25 cellular contexts compared by ENCODE assay signal in the genomic region with DNA sequence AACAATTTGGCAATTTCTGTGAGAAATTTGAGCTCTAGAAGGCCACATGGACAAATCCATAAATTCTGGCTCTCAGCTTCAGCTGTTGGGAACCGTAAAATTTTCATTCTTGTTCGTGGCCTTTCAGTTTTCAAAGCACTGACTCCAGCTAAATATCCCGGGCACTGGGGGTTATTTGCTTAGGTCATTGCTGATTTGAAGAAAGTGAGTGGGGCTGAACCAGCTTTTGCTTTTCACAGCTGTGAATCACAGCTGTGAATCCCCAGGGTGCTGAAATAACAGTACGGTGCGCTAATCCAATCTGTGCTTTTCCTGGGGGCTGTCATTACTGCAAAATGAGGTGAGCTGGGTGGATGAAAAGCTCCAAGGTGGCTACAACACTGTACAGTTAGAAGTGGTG. TPM values are rescaled to one million over a fixed set of nuclear protein-coding genes. Genes with fewer than 3 reads are reported as not detected.
DNase-seq lines count a peak whose midpoint lies in the region; ATAC-seq, FAIRE-seq and TF ChIP-seq lines count a peak whose summit lies in the region.
"Had no signal": no experiment of that assay in that cellular context is flagged by ENCODE, and none has a peak within 500 bp of the region (broad histone marks: within the 10 kb centered on the region; RNA-seq: fewer than 3 reads in every experiment).

No MANE protein-coding gene starts in this region.

- H3F3A ChIP-seq in GM23248 (ENCODE audit: insufficient read depth), result peaks cover 17% of the 10 kb centered on the region; the same call in 1 of the 2 replicates

- TF ChIP-seq CTCF in osteocyte (IDR thresholded peaks at IDR 0.05) (no peak), kidney (IDR thresholded peaks at IDR 0.05; ENCODE audit: borderline replicate concordance, extremely low read depth, insufficient read depth) (no peak)
- TF ChIP-seq CTCF in activated CD8-positive, alpha-beta T cell treated with anti-CD3 and anti-CD28 coated beads for 36 hours (IDR thresholded peaks at IDR 0.05), result no peak

- no peaks in the 10 kb centered on the region for H3K9me2 ChIP-seq in GM23248 (ENCODE audit: insufficient read depth)

- H3K27me3 Mint-ChIP-seq in osteocyte (ENCODE audit: unreplicated experiment), result peaks cover 14% of the 10 kb centered on the region
- H3K27me3 Mint-ChIP-seq in activated CD8-positive, alpha-beta T cell treated with anti-CD3 and anti-CD28 coated beads for 36 hours, result peaks cover 3% of the 10 kb centered on the region

- H3K9ac ChIP-seq in GM23248 (no peak overlapping the region), kidney (ENCODE audit: low read length in 2 of 2) (no peak overlapping the region)

- CTCF ChIA-PET in activated CD8-positive, alpha-beta T cell treated with anti-CD3 and anti-CD28 coated beads for 36 hours (lab: Charles Lee), result interaction anchor here (1.8 kb wide), 1 partner anchor 29 kb away, joined by 7 read pairs; no protein-coding TSS in a partner anchor

- no peak overlapping the region for H3K4me2 ChIP-seq in GM23248 (ENCODE audit: unreplicated experiment)
- H3K4me2 ChIP-seq: smooth muscle cell had no signal

- ATAC-seq in activated CD8-positive, alpha-beta T cell treated with anti-CD3 and anti-CD28 coated beads for 36 hours, result no peak
- no peak for ATAC-seq in HG03520 (IDR thresholded peaks at IDR 0.05; ENCODE audit: unreplicated experiment)
- ATAC-seq: activated naive CD4-positive, alpha-beta T cell treated with anti-CD3 and anti-CD28 coated beads, Interleukin-2, amount 50 U/mL, for 72 hours; activated T-cell treated with anti-CD3 and anti-CD28 coated beads, Interleukin-2, amount 50 U/mL, for 4 hours; pancreas; T-cell had no signal

- POLR2A ChIA-PET in activated CD8-positive, alpha-beta T cell treated with anti-CD3 and anti-CD28 coated beads for 36 hours (lab: Charles Lee), result no interaction called here

- peak overlapping the region; percentile 67 for H3K27ac Mint-ChIP-seq in osteocyte (ENCODE audit: unreplicated experiment)
- no peak overlapping the region for H3K27ac Mint-ChIP-seq in activated CD8-positive, alpha-beta T cell treated with anti-CD3 and anti-CD28 coated beads for 36 hours
- H3K27ac Mint-ChIP-seq: activated CD4-positive, alpha-beta memory T cell treated with anti-CD3 and anti-CD28 coated beads, Interleukin-2, amount 10 ng/mL, durations not matched to agents 7 days and 5 days; activated naive CD4-positive, alpha-beta T cell treated with anti-CD3 and anti-CD28 coated beads, Interleukin-2, amount 50 U/mL, for 72 hours; T-cell; WTC11 had no signal

- DNase-seq in GM23248 (peak; percentile 53), SJCRH30 (peak; percentile 85 to 94), fibroblast of peridontal ligament (ENCODE audit: extremely low read depth) (peak; percentile 48), osteocyte (ENCODE audit: extremely low spot score, unreplicated experiment) (no peak), kidney (no peak), HuH-7 (ENCODE audit: low spot score) (no peak)
- DNase-seq in activated CD8-positive, alpha-beta T cell treated with anti-CD3 and anti-CD28 coated beads for 36 hours, result no peak
- DNase-seq: activated CD4-positive, alpha-beta memory T cell treated with anti-CD3 and anti-CD28 coated beads, Interleukin-2, amount 10 ng/mL, durations not matched to agents 7 days and 5 days; activated T-cell treated with anti-CD3 and anti-CD28 coated beads, Interleukin-2, amount 50 U/mL, for 4 hours; AML-193; Caco-2; hippocampal formation; left cardiac atrium; MM.1S; NK-92 treated with Interleukin-12 subunit alpha and Interleukin-12 subunit beta, amount 100 ng/mL, for 24 hours; pancreas; T-cell; testis had no signal

- H3K27ac ChIP-seq in GM23248, result no peak overlapping the region
- H3K27ac ChIP-seq in SJCRH30, result peak overlapping the region; percentile 91
- H3K27ac ChIP-seq in kidney (ENCODE audit: low read depth in 2 of 2, low read length in 2 of 2), result no peak overlapping the region
- H3K27ac ChIP-seq: pancreas, testis had no signal

- H3K4me3 ChIP-seq in GM23248 (no peak overlapping the region), SJCRH30 (peak overlapping the region; percentile 10), kidney (ENCODE audit: low read length in 2 of 2) (no peak overlapping the region)
- H3K4me3 ChIP-seq: pancreas, smooth muscle cell, testis had no signal

- H3K4me1 ChIP-seq in GM23248 (ENCODE audit: insufficient read depth) (peaks cover 15% of the 10 kb centered on the region), SJCRH30 (peaks cover 29% of the 10 kb centered on the region), kidney (ENCODE audit: control insufficient read depth in 1 of 2, insufficient read depth in 1 of 2, low read depth in 1 of 2, low read length in 2 of 2) (peaks cover 0 to 4% of the 10 kb centered on the region in 2 donors)
- H3K4me1 ChIP-seq: Caco-2, pancreas, testis had no signal

- H4K20me1 ChIP-seq in GM23248 (ENCODE audit: insufficient read depth), result no peaks in the 10 kb centered on the region

- H3K36me3 Mint-ChIP-seq in osteocyte (ENCODE audit: unreplicated experiment), result no peaks in the 10 kb centered on the region
- H3K36me3 Mint-ChIP-seq in activated CD8-positive, alpha-beta T cell treated with anti-CD3 and anti-CD28 coated beads for 36 hours (ENCODE audit: low read depth), result no peaks in the 10 kb centered on the region
- H3K36me3 Mint-ChIP-seq: activated naive CD4-positive, alpha-beta T cell treated with anti-CD3 and anti-CD28 coated beads, Interleukin-2, amount 50 U/mL, for 72 hours; T-cell had no signal

- H3K79me2 ChIP-seq in GM23248 (ENCODE audit: insufficient read depth), result no peaks in the 10 kb centered on the region

- no peak for FAIRE-seq in kidney (lab: Jason Lieb, UNC)
- FAIRE-seq: GM12891, pancreas had no signal

- in situ Hi-C loops in GM23248 (cut with MboI), result no loop called here

- intact Hi-C loops in kidney (cut with DNase I), result no loop called here
- intact Hi-C loops in activated CD8-positive, alpha-beta T cell treated with anti-CD3 and anti-CD28 coated beads for 36 hours (cut with micrococcal nuclease), result no loop called here

- 32 to 40% methylated on average over 5 of the region's 5 CpGs for WGBS in GM23248 (ENCODE audit: low coverage in 1 of 2, low lambda C conversion rate in 2 of 2, missing lambda C conversion rate in 2 of 2), 2 experiments

- H3K9me3 ChIP-seq in GM23248 (ENCODE audit: low read depth) (no peaks in the 10 kb centered on the region), SJCRH30 (replicated peaks) (no peaks in the 10 kb centered on the region), kidney (ENCODE audit: control insufficient read depth in 1 of 2, low read length in 2 of 2) (no peaks in the 10 kb centered on the region)
- H3K9me3 ChIP-seq: Caco-2, pancreas, testis had no signal

- peaks cover 17% of the 10 kb centered on the region for H3K4me1 Mint-ChIP-seq in osteocyte (ENCODE audit: unreplicated experiment)
- H3K4me1 Mint-ChIP-seq in activated CD8-positive, alpha-beta T cell treated with anti-CD3 and anti-CD28 coated beads for 36 hours (ENCODE audit: low read depth), result no peaks in the 10 kb centered on the region
- H3K4me1 Mint-ChIP-seq: activated CD4-positive, alpha-beta memory T cell treated with anti-CD3 and anti-CD28 coated beads, Interleukin-2, amount 10 ng/mL, durations not matched to agents 7 days and 5 days; T-cell had no signal

- H3K27me3 ChIP-seq in GM23248 (replicated peaks; ENCODE audit: insufficient read depth) (0 out of 2 replicates have a peak, but pooled peaks cover 15% of the 10 kb centered on the region), SJCRH30 (no peaks in the 10 kb centered on the region)
- H3K27me3 ChIP-seq: pancreas, testis had no signal

- no peak overlapping the region for H2AFZ ChIP-seq in GM23248

- no peak overlapping the region for H3K4me3 Mint-ChIP-seq in osteocyte (ENCODE audit: unreplicated experiment)
- H3K4me3 Mint-ChIP-seq in activated CD8-positive, alpha-beta T cell treated with anti-CD3 and anti-CD28 coated beads for 36 hours, result no peak overlapping the region
- H3K4me3 Mint-ChIP-seq: activated CD4-positive, alpha-beta memory T cell treated with anti-CD3 and anti-CD28 coated beads, Interleukin-2, amount 10 ng/mL, durations not matched to agents 7 days and 5 days; activated T-cell treated with anti-CD3 and anti-CD28 coated beads, Interleukin-2, amount 50 U/mL, for 4 hours; T-cell; WTC11 had no signal

- no peaks in the 10 kb centered on the region for H3K36me3 ChIP-seq in GM23248 (ENCODE audit: low read depth)
- H3K36me3 ChIP-seq in SJCRH30, result no peaks in the 10 kb centered on the region
- no peaks in the 10 kb centered on the region for H3K36me3 ChIP-seq in kidney (ENCODE audit: control insufficient read depth in 1 of 2, insufficient read depth in 2 of 2, low read length in 2 of 2)
- H3K36me3 ChIP-seq: pancreas had no signal

- H3K9me3 Mint-ChIP-seq in osteocyte (ENCODE audit: unreplicated experiment), result no peaks in the 10 kb centered on the region
- no peaks in the 10 kb centered on the region for H3K9me3 Mint-ChIP-seq in activated CD8-positive, alpha-beta T cell treated with anti-CD3 and anti-CD28 coated beads for 36 hours
- H3K9me3 Mint-ChIP-seq: activated CD4-positive, alpha-beta memory T cell treated with anti-CD3 and anti-CD28 coated beads, Interleukin-2, amount 10 ng/mL, durations not matched to agents 7 days and 5 days; activated naive CD4-positive, alpha-beta T cell treated with anti-CD3 and anti-CD28 coated beads, Interleukin-2, amount 50 U/mL, for 72 hours; activated T-cell treated with anti-CD3 and anti-CD28 coated beads, Interleukin-2, amount 50 U/mL, for 4 hours; T-cell had no signal

RNA-seq across cellular contexts. Expression of gene SERPINE3, which starts 23.8 kb away (rescaled TPM):
- not detected in 2 replicates for total RNA-seq in GM23248 (2014; rRNA removed; shearing (Covaris generic))
- polyA plus RNA-seq in GM23248 (2016; fragmentation: Nextera tagmentation; extraction: Ambion mirVana), result 0.21 TPM in 1 of 2 replicates, not detected in the other
- total RNA-seq in SJCRH30 (2014; rRNA removed; shearing (Covaris generic)), result not detected in 2 replicates
- not detected in 2 replicates for total RNA-seq in osteocyte
- total RNA-seq in kidney, result not detected
- polyA plus RNA-seq in kidney (ENCODE audit: insufficient read depth, low read depth, low replicate concordance), result not detected
- total RNA-seq in activated CD8-positive, alpha-beta T cell treated with anti-CD3 and anti-CD28 coated beads for 36 hours, result not detected
- total RNA-seq: activated CD4-positive, alpha-beta memory T cell treated with anti-CD3 and anti-CD28 coated beads, Interleukin-2, amount 10 ng/mL, durations not matched to agents 7 days and 5 days; activated naive CD4-positive, alpha-beta T cell treated with anti-CD3 and anti-CD28 coated beads, Interleukin-2, amount 50 U/mL, for 72 hours; activated T-cell treated with anti-CD3 and anti-CD28 coated beads, Interleukin-2, amount 50 U/mL, for 4 hours; Caco-2; cardiac septum; left cardiac atrium; mucosa of gallbladder; pancreas; smooth muscle cell; T-cell had no signal
- polyA plus RNA-seq: pancreas, smooth muscle cell had no signal

Comparison
In these comparisons a context has a peak if more than half of its experiments do, and no peak if none do; other contexts are left out.
1. DNase-seq: peak in GM23248 (single experiment), SJCRH30 (2 of 2) and fibroblast of peridontal ligament (single experiment); none in osteocyte (single experiment), kidney (single experiment), HuH-7 (single experiment) and activated CD8-positive, alpha-beta T cell treated with anti-CD3 and anti-CD28 coated beads for 36 hours (single experiment).